Comparison of ENCODE assay signal across 24 cellular contexts in genomic region chr5:54397420-54397819, GRCh38. TPM values are rescaled to one million over a fixed set of nuclear protein-coding genes. Genes with fewer than 3 reads are reported as not detected.
DNase-seq lines count a peak whose midpoint lies in the region; ATAC-seq, FAIRE-seq and TF ChIP-seq lines count a peak whose summit lies in the region.
"Had no signal": no experiment of that assay in that cellular context is flagged by ENCODE, and none has a peak within 500 bp of the region (broad histone marks: within the 10 kb centered on the region; RNA-seq: fewer than 3 reads in every experiment).

No MANE protein-coding gene starts in this region.

- H3K27me3 ChIP-seq in right lobe of liver: no peaks in the 10 kb centered on the region
- H3K27me3 ChIP-seq: BE2C, BLaER1 had no signal

- no peak for TF ChIP-seq POLR2A in right lobe of liver (IDR thresholded peaks at IDR 0.05)

- H3K27ac ChIP-seq in OCI-LY7 (ENCODE audit: low read depth, low read length, poor library complexity, severe bottlenecking) (no peak overlapping the region), right lobe of liver (no peak overlapping the region), kidney (ENCODE audit: low read depth in 2 of 2, low read length in 2 of 2) (no peak overlapping the region)
- H3K27ac ChIP-seq: 22Rv1, A549, BLaER1 had no signal

- POLR2A ChIA-PET in OCI-LY7 (lab: Charles Lee): no interaction called here

- no peak overlapping the region for H3K4me3 Mint-ChIP-seq in activated naive CD4-positive, alpha-beta T cell treated with anti-CD3 and anti-CD28 coated beads, Interleukin-2, amount 10 ng/mL, durations not matched to agents 7 days and 5 days
- no peak overlapping the region for H3K4me3 Mint-ChIP-seq in nephron progenitor cell
- H3K4me3 Mint-ChIP-seq: CD14-positive monocyte; CD4-positive, alpha-beta memory T cell; CD4-positive, CD25-positive, alpha-beta regulatory T cell; CD8-positive, alpha-beta memory T cell had no signal

- no peak for DNase-seq in activated naive CD4-positive, alpha-beta T cell treated with anti-CD3 and anti-CD28 coated beads, Interleukin-2, amount 10 ng/mL, durations not matched to agents 7 days and 5 days
- DNase-seq in activated naive CD4-positive, alpha-beta T cell treated with anti-CD3 and anti-CD28 coated beads, Interleukin-2, amount 50 U/mL, for 16 hours: no peak
- DNase-seq in OCI-LY7 (ENCODE audit: low spot score): no peak
- no peak for DNase-seq in nephron progenitor cell
- no peak for DNase-seq in right lobe of liver
- DNase-seq in NCI-H1048 (lab: John Stamatoyannopoulos, UW): no peak
- no peak for DNase-seq in kidney
- DNase-seq: BE2C; C1 segment of cervical spinal cord; Caco-2; Calu3; CD4-positive, alpha-beta memory T cell; CD4-positive, CD25-positive, alpha-beta regulatory T cell; CD8-positive, alpha-beta memory T cell; DMS79 treated with DMSO at 0.1 percent for 48 hours; GF-D8 had no signal

- H3K4me1 ChIP-seq in OCI-LY7 (ENCODE audit: insufficient read depth, low read length, poor library complexity, severe bottlenecking): peaks cover 11% of the 10 kb centered on the region
- H3K4me1 ChIP-seq in right lobe of liver: no peaks in the 10 kb centered on the region
- no peaks in the 10 kb centered on the region for H3K4me1 ChIP-seq in kidney (ENCODE audit: control insufficient read depth in 1 of 2, insufficient read depth in 1 of 2, low read depth in 1 of 2, low read length in 2 of 2)
- H3K4me1 ChIP-seq: BE2C, BLaER1 had no signal

- peak overlapping the region; percentile 42 for H3K27ac Mint-ChIP-seq in activated naive CD4-positive, alpha-beta T cell treated with anti-CD3 and anti-CD28 coated beads, Interleukin-2, amount 10 ng/mL, durations not matched to agents 7 days and 5 days
- H3K27ac Mint-ChIP-seq in nephron progenitor cell: peak overlapping the region; percentile 18
- H3K27ac Mint-ChIP-seq: CD14-positive monocyte; CD4-positive, alpha-beta memory T cell; CD8-positive, alpha-beta memory T cell had no signal

- H3K9me3 Mint-ChIP-seq in activated naive CD4-positive, alpha-beta T cell treated with anti-CD3 and anti-CD28 coated beads, Interleukin-2, amount 10 ng/mL, durations not matched to agents 7 days and 5 days: no peaks in the 10 kb centered on the region
- H3K9me3 Mint-ChIP-seq in nephron progenitor cell: no peaks in the 10 kb centered on the region
- H3K9me3 Mint-ChIP-seq: CD8-positive, alpha-beta memory T cell had no signal

- intact Hi-C loops in OCI-LY7 (cut with micrococcal nuclease; ENCODE audit: unreplicated experiment): no loop called here
- intact Hi-C loops in right lobe of liver (cut with DNase I): no loop called here
- intact Hi-C loops in kidney (cut with DNase I): no loop called here

- H3K4me2 ChIP-seq in OCI-LY7 (ENCODE audit: low read length): peak overlapping the region; percentile 16; the same call in 1 of the 2 replicates
- H3K4me2 ChIP-seq: A549, BLaER1 had no signal

- no peaks in the 10 kb centered on the region for H3K36me3 Mint-ChIP-seq in activated naive CD4-positive, alpha-beta T cell treated with anti-CD3 and anti-CD28 coated beads, Interleukin-2, amount 10 ng/mL, durations not matched to agents 7 days and 5 days
- H3K36me3 Mint-ChIP-seq in nephron progenitor cell (ENCODE audit: low read depth): no peaks in the 10 kb centered on the region
- H3K36me3 Mint-ChIP-seq: CD14-positive monocyte; CD4-positive, alpha-beta memory T cell; CD4-positive, CD25-positive, alpha-beta regulatory T cell had no signal

- BruUV-seq in OCI-LY7 (replicated peaks; lab: Mats Ljungman, UMichigan): no TSS peak

- H3K27me3 Mint-ChIP-seq in activated naive CD4-positive, alpha-beta T cell treated with anti-CD3 and anti-CD28 coated beads, Interleukin-2, amount 10 ng/mL, durations not matched to agents 7 days and 5 days: no peaks in the 10 kb centered on the region
- H3K27me3 Mint-ChIP-seq in nephron progenitor cell (ENCODE audit: low read depth, poor library complexity): peaks cover 7% of the 10 kb centered on the region
- H3K27me3 Mint-ChIP-seq: CD4-positive, alpha-beta memory T cell had no signal

- CTCF ChIA-PET in activated naive CD4-positive, alpha-beta T cell treated with anti-CD3 and anti-CD28 coated beads, Interleukin-2, amount 10 ng/mL, durations not matched to agents 7 days and 5 days (lab: Charles Lee): no interaction called here
- CTCF ChIA-PET in OCI-LY7 (lab: Charles Lee; ENCODE audit: unreplicated experiment): no interaction called here

- TF ChIP-seq CTCF in OCI-LY7 (conservative IDR thresholded peaks at IDR 0.05; ENCODE audit: low read length) (no peak), nephron progenitor cell (IDR thresholded peaks at IDR 0.05) (no peak), right lobe of liver (IDR thresholded peaks at IDR 0.05) (no peak), kidney (IDR thresholded peaks at IDR 0.05; ENCODE audit: borderline replicate concordance, extremely low read depth, insufficient read depth) (no peak)

- WGBS in right lobe of liver (ENCODE audit: insufficient coverage, low coverage, low lambda C conversion rate, missing lambda C conversion rate): 82% methylated on average over 1 of the region's 1 CpG

- no peaks in the 10 kb centered on the region for H4K20me1 ChIP-seq in OCI-LY7 (ENCODE audit: insufficient read depth, low read length)
- H4K20me1 ChIP-seq: BLaER1 had no signal

- H3K9ac ChIP-seq in kidney (ENCODE audit: low read length in 2 of 2): no peak overlapping the region
- H3K9ac ChIP-seq: BLaER1 had no signal

- H3K4me3 ChIP-seq in OCI-LY7 (ENCODE audit: low read depth, low read length, poor library complexity, severe bottlenecking) (no peak overlapping the region), right lobe of liver (no peak overlapping the region), kidney (ENCODE audit: low read length in 2 of 2) (no peak overlapping the region)
- H3K4me3 ChIP-seq: A549, BLaER1 had no signal

- H3K9me2 ChIP-seq in OCI-LY7 (ENCODE audit: insufficient read depth, low read length): no peaks in the 10 kb centered on the region

- no peak for FAIRE-seq in kidney (lab: Jason Lieb, UNC)
- FAIRE-seq: A549, D721Med, G401.6, GM12891, GM19239 had no signal

- H3K9me3 ChIP-seq in OCI-LY7 (ENCODE audit: low read length) (no peaks in the 10 kb centered on the region), right lobe of liver (no peaks in the 10 kb centered on the region), kidney (ENCODE audit: control insufficient read depth in 1 of 2, low read length in 2 of 2) (no peaks in the 10 kb centered on the region)
- H3K9me3 ChIP-seq: A549, BE2C, BLaER1, Caco-2 had no signal

- ATAC-seq in right lobe of liver: no peak
- ATAC-seq: A549 had no signal

- no peaks in the 10 kb centered on the region for H3K79me2 ChIP-seq in OCI-LY7 (ENCODE audit: insufficient read depth, low read depth, low read length)

- H3K36me3 ChIP-seq in OCI-LY7 (ENCODE audit: insufficient read depth, low read length) (no peaks in the 10 kb centered on the region), right lobe of liver (no peaks in the 10 kb centered on the region), kidney (ENCODE audit: control insufficient read depth in 1 of 2, insufficient read depth in 2 of 2, low read length in 2 of 2) (no peaks in the 10 kb centered on the region)
- H3K36me3 ChIP-seq: BE2C, BLaER1 had no signal

- H3K4me1 Mint-ChIP-seq in activated naive CD4-positive, alpha-beta T cell treated with anti-CD3 and anti-CD28 coated beads, Interleukin-2, amount 10 ng/mL, durations not matched to agents 7 days and 5 days: no peaks in the 10 kb centered on the region
- H3K4me1 Mint-ChIP-seq in nephron progenitor cell: no peaks in the 10 kb centered on the region
- H3K4me1 Mint-ChIP-seq: CD14-positive monocyte; CD4-positive, alpha-beta memory T cell; CD4-positive, CD25-positive, alpha-beta regulatory T cell; CD8-positive, alpha-beta memory T cell had no signal

- no peak overlapping the region for H2AFZ ChIP-seq in OCI-LY7 (ENCODE audit: low read length)

RNA-seq across cellular contexts. Expression of gene HSPB3, which starts 58.1 kb away (rescaled TPM):
- total RNA-seq in OCI-LY7 (2014; rRNA removed; shearing (Covaris generic)): not detected in 2 replicates
- total RNA-seq in OCI-LY7 (2022) (not detected in 2 replicates), right lobe of liver (under 1 TPM in 1 of 6 experiments, not detected in 5; 0.43 TPM), kidney (not detected)
- not detected for polyA plus RNA-seq in kidney (ENCODE audit: insufficient read depth, low read depth, low replicate concordance)
- total RNA-seq: Calu3; CD4-positive, alpha-beta memory T cell; CD4-positive, CD25-positive, alpha-beta regulatory T cell; CD8-positive, alpha-beta memory T cell had no signal
- polyA plus RNA-seq: A549; CD14-positive monocyte; CD4-positive, alpha-beta memory T cell; CD4-positive, CD25-positive, alpha-beta regulatory T cell; CD8-positive, alpha-beta memory T cell had no signal
